Comparison of ENCODE assay signal across 8 cellular contexts in the genomic region with DNA sequence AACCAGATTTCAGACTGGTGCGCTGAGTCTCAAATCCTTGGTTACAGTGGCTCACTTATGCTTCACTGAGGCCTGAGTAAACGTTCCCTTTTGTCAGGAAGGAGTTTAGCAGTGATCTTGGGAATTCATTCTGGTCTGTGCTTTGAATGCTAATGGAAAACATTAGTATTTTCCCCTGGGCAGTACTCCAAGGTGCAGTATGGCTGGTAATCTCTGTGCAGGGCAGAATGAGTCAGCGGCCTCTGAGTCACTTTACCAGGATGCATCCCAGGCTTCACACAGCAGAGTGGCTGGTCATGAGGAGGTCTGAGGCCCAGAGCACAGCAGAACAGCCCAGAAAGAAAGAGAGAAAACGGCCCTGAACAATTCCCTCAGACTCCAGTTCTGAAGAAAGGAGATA. TPM values are rescaled to one million over a fixed set of nuclear protein-coding genes. Genes with fewer than 3 reads are reported as not detected.
DNase-seq lines count a peak whose midpoint lies in the region; TF ChIP-seq lines count a peak whose summit lies in the region.

No MANE protein-coding gene starts in this region.

- TF ChIP-seq CTCF in fibroblast of lung (conservative IDR thresholded peaks at IDR 0.05 in 1 of 2, IDR thresholded peaks at IDR 0.05 in 1 of 2; ENCODE audit: low read depth in 1 of 2, low read length in 2 of 2): no peak
- TF ChIP-seq CTCF in MM.1S (IDR thresholded peaks at IDR 0.05; ENCODE audit: low read length): no peak

- no peaks in the 10 kb centered on the region for H4K20me1 ChIP-seq in fibroblast of lung (ENCODE audit: control insufficient read depth, extremely low read depth, insufficient read depth, low read length)
- H4K20me1 ChIP-seq in MM.1S (ENCODE audit: insufficient read depth, low read length): no peaks in the 10 kb centered on the region

- H3K79me1 ChIP-seq in neuronal stem cell (ENCODE audit: low read depth, low read length): no peaks in the 10 kb centered on the region

- peaks cover 4% of the 10 kb centered on the region for H3K27me3 Mint-ChIP-seq in activated CD4-positive, alpha-beta T cell treated with anti-CD3 and anti-CD28 coated beads, Interleukin-2, amount 10 ng/mL, durations not matched to agents 7 days and 5 days

- no peak overlapping the region for H4K8ac ChIP-seq in neuronal stem cell (ENCODE audit: low read depth, low read length)

- H3K36me3 ChIP-seq in NT2/D1 (ENCODE audit: insufficient read depth, insufficient read length, low read length) (no peaks in the 10 kb centered on the region), fibroblast of lung (ENCODE audit: control insufficient read depth, insufficient read depth, low read length) (no peaks in the 10 kb centered on the region), neuronal stem cell (replicated peaks in 1 of 2; ENCODE audit: control insufficient read depth in 2 of 2, insufficient read depth in 2 of 2, low read length in 2 of 2) (no peaks in the 10 kb centered on the region), MM.1S (replicated peaks; ENCODE audit: insufficient read depth, low read length) (no peaks in the 10 kb centered on the region)

- H2AFZ ChIP-seq in fibroblast of lung (ENCODE audit: low read length) (no peak overlapping the region), neuronal stem cell (ENCODE audit: low read length) (peak overlapping the region; percentile 69), MM.1S (ENCODE audit: low read length) (no peak overlapping the region)

- no peaks in the 10 kb centered on the region for H3K4me1 ChIP-seq in NT2/D1 (ENCODE audit: insufficient read depth, insufficient read length)
- H3K4me1 ChIP-seq in fibroblast of lung (ENCODE audit: control insufficient read depth, extremely low read depth, insufficient read depth, low read length): peaks cover 12% of the 10 kb centered on the region
- H3K4me1 ChIP-seq in neuronal stem cell (ENCODE audit: control insufficient read depth in 2 of 2, insufficient read depth in 1 of 2, low read depth in 1 of 2, low read length in 2 of 2): peaks cover 0 to 3% of the 10 kb centered on the region in 2 donors
- H3K4me1 ChIP-seq in MM.1S (ENCODE audit: low read length): no peaks in the 10 kb centered on the region

- H3K4me1 Mint-ChIP-seq in activated CD4-positive, alpha-beta T cell treated with anti-CD3 and anti-CD28 coated beads, Interleukin-2, amount 10 ng/mL, durations not matched to agents 7 days and 5 days: no peaks in the 10 kb centered on the region

- no peak overlapping the region for H2BK5ac ChIP-seq in neuronal stem cell (ENCODE audit: low read length)

- no peak overlapping the region for H2AK5ac ChIP-seq in neuronal stem cell (ENCODE audit: low read depth, low read length)

- no CpG with 5 or more reads among the region's 4 CpGs for WGBS in neuronal stem cell (ENCODE audit: extremely low coverage in 2 of 2, insufficient read length in 2 of 2, insufficient replicate concordance in 1 of 2), 2 donors

- no peak overlapping the region for H3K27ac Mint-ChIP-seq in activated CD4-positive, alpha-beta T cell treated with anti-CD3 and anti-CD28 coated beads, Interleukin-2, amount 10 ng/mL, durations not matched to agents 7 days and 5 days

- no peak overlapping the region for H2BK15ac ChIP-seq in neuronal stem cell (ENCODE audit: low read length)

- DNase-seq in Ammon's horn (ENCODE audit: low spot score): peak; percentile 74
- peak; percentile 66 for DNase-seq in NT2/D1 (ENCODE audit: low read depth, low spot score)
- peak; percentile 98 to 99 for DNase-seq in fibroblast of lung (ENCODE audit: low read depth in 2 of 2)
- DNase-seq in neuronal stem cell (ENCODE audit: low spot score): no peak
- DNase-seq in ecto neural progenitor cell (ENCODE audit: low spot score): no peak
- no peak for DNase-seq in OCI-M2 (lab: John Stamatoyannopoulos, UW; ENCODE audit: unreplicated experiment)
- DNase-seq in MM.1S: no peak
- DNase-seq in activated CD4-positive, alpha-beta T cell treated with anti-CD3 and anti-CD28 coated beads, Interleukin-2, amount 10 ng/mL, durations not matched to agents 7 days and 5 days: no peak

- no peak overlapping the region for H2BK120ac ChIP-seq in neuronal stem cell (ENCODE audit: low read depth, low read length)

- H3K9ac ChIP-seq in NT2/D1 (ENCODE audit: insufficient read length, low read depth) (no peak overlapping the region), fibroblast of lung (ENCODE audit: insufficient read depth, low read length) (no peak overlapping the region), neuronal stem cell (ENCODE audit: low read depth, low read length, poor library complexity) (no peak overlapping the region), MM.1S (ENCODE audit: low read length) (no peak overlapping the region)

- no peaks in the 10 kb centered on the region for H3F3A ChIP-seq in MM.1S (ENCODE audit: insufficient read depth, low read length)

- H3K4me2 ChIP-seq in fibroblast of lung (ENCODE audit: extremely low read depth, insufficient read depth, low read length) (no peak overlapping the region), neuronal stem cell (ENCODE audit: insufficient read depth, low read length, poor library complexity, severe bottlenecking) (no peak overlapping the region), MM.1S (ENCODE audit: low read depth, low read length) (no peak overlapping the region)

- no peaks in the 10 kb centered on the region for H3K36me3 Mint-ChIP-seq in activated CD4-positive, alpha-beta T cell treated with anti-CD3 and anti-CD28 coated beads, Interleukin-2, amount 10 ng/mL, durations not matched to agents 7 days and 5 days (ENCODE audit: low read depth)

- CTCF ChIA-PET in activated CD4-positive, alpha-beta T cell treated with anti-CD3 and anti-CD28 coated beads, Interleukin-2, amount 10 ng/mL, durations not matched to agents 7 days and 5 days (lab: Charles Lee): no interaction called here

- H3K79me2 ChIP-seq in fibroblast of lung (ENCODE audit: control insufficient read depth, insufficient read depth, low read length) (no peaks in the 10 kb centered on the region), MM.1S (ENCODE audit: low read length) (no peaks in the 10 kb centered on the region)

- no peak overlapping the region for H3K23ac ChIP-seq in neuronal stem cell (ENCODE audit: low read depth, low read length, poor library complexity)

- no peak overlapping the region for H3K4me3 Mint-ChIP-seq in activated CD4-positive, alpha-beta T cell treated with anti-CD3 and anti-CD28 coated beads, Interleukin-2, amount 10 ng/mL, durations not matched to agents 7 days and 5 days

- H3K14ac ChIP-seq in neuronal stem cell (ENCODE audit: low read length): no peak overlapping the region

- no peak overlapping the region for H4K91ac ChIP-seq in neuronal stem cell (ENCODE audit: low read depth, low read length, poor library complexity)

- H3K4me3 ChIP-seq in NT2/D1 (ENCODE audit: insufficient read length, low read depth) (no peak overlapping the region), fibroblast of lung (replicated peaks in 1 of 4; ENCODE audit: control extremely low read depth in 1 of 4, insufficient read depth in 1 of 4, low read depth in 3 of 4, low read length in 4 of 4) (no peak overlapping the region), neuronal stem cell (ENCODE audit: low read length in 2 of 2) (no peak overlapping the region), MM.1S (ENCODE audit: low read length) (no peak overlapping the region)

- no peak overlapping the region for H3K18ac ChIP-seq in neuronal stem cell (ENCODE audit: low read length)

- H3K27ac ChIP-seq in fibroblast of lung (ENCODE audit: insufficient read depth, low read length): peak overlapping the region; percentile 66
- no peak overlapping the region for H3K27ac ChIP-seq in neuronal stem cell (replicated peaks; ENCODE audit: low read length)
- H3K27ac ChIP-seq in MM.1S (ENCODE audit: low read length): no peak overlapping the region

- H3K4ac ChIP-seq in neuronal stem cell (ENCODE audit: low read length): no peak overlapping the region

- H3K9me3 ChIP-seq in NT2/D1 (ENCODE audit: insufficient read depth, low read length): no peaks in the 10 kb centered on the region
- no peaks in the 10 kb centered on the region for H3K9me3 ChIP-seq in fibroblast of lung (ENCODE audit: control insufficient read depth, insufficient read depth, low read depth, low read length)
- no peaks in the 10 kb centered on the region for H3K9me3 ChIP-seq in neuronal stem cell (replicated peaks in 1 of 2; ENCODE audit: control insufficient read depth in 2 of 2, insufficient read depth in 1 of 2, low read depth in 1 of 2, low read length in 2 of 2)
- H3K9me3 ChIP-seq in MM.1S (replicated peaks; ENCODE audit: insufficient read depth, low read length): no peaks in the 10 kb centered on the region

- POLR2A ChIA-PET in activated CD4-positive, alpha-beta T cell treated with anti-CD3 and anti-CD28 coated beads, Interleukin-2, amount 10 ng/mL, durations not matched to agents 7 days and 5 days (lab: Charles Lee): no interaction called here

- H3K27me3 ChIP-seq in NT2/D1 (ENCODE audit: insufficient read depth, insufficient read length) (no peaks in the 10 kb centered on the region), fibroblast of lung (ENCODE audit: control insufficient read depth, insufficient read depth, low read length) (no peaks in the 10 kb centered on the region), neuronal stem cell (ENCODE audit: control insufficient read depth in 3 of 3, insufficient read depth in 3 of 3, low read depth in 1 of 3, low read length in 3 of 3) (no peaks in the 10 kb centered on the region), MM.1S (replicated peaks; ENCODE audit: insufficient read depth, low read length) (no peaks in the 10 kb centered on the region)

- no peaks in the 10 kb centered on the region for H3K9me2 ChIP-seq in MM.1S (replicated peaks; ENCODE audit: insufficient read depth, low read length)

- no peaks in the 10 kb centered on the region for H3K9me3 Mint-ChIP-seq in activated CD4-positive, alpha-beta T cell treated with anti-CD3 and anti-CD28 coated beads, Interleukin-2, amount 10 ng/mL, durations not matched to agents 7 days and 5 days

- no peak overlapping the region for H2BK12ac ChIP-seq in neuronal stem cell (ENCODE audit: low read length)

RNA-seq across cellular contexts. Expression of gene PCA3, which starts 54.0 kb away (rescaled TPM):
- not detected in 2 replicates for total RNA-seq in fibroblast of lung
- not detected in 2 replicates for polyA plus RNA-seq in fibroblast of lung
- polyA plus RNA-seq in fibroblast of lung (2012): 1.5 TPM in 1 of 2 replicates, not detected in the other
- not detected in 2 replicates for polyA minus RNA-seq in fibroblast of lung (ENCODE audit: low replicate concordance)
- polyA plus RNA-seq in neuronal stem cell (2013, experiment 1 of 2): 0.04 TPM
- polyA plus RNA-seq in neuronal stem cell (2013, experiment 2 of 2): 0.07 TPM
- total RNA-seq in activated CD4-positive, alpha-beta T cell treated with anti-CD3 and anti-CD28 coated beads, Interleukin-2, amount 10 ng/mL, durations not matched to agents 7 days and 5 days: not detected

Comparison
In these comparisons a context has a peak if more than half of its experiments do, and no peak if none do; other contexts are left out.
1. DNase-seq: peak in Ammon's horn (single experiment), NT2/D1 (single experiment) and fibroblast of lung (2 of 2); none in neuronal stem cell (single experiment), ecto neural progenitor cell (single experiment), OCI-M2 (single experiment), MM.1S (single experiment) and activated CD4-positive, alpha-beta T cell treated with anti-CD3 and anti-CD28 coated beads, Interleukin-2, amount 10 ng/mL, durations not matched to agents 7 days and 5 days (single experiment).